ENCODE assay signal across 1 cellular context in genomic region chr5:39009280-39009679, GRCh38.
TF ChIP-seq lines count a peak whose summit lies in the region.

No MANE protein-coding gene starts in this region.

TF ChIP-seq in HepG2, 621 proteins besides CTCF, POLR2A, EP300 and RAD21 (continued from another document):
- TF ChIP-seq MAFK (conservative IDR thresholded peaks at IDR 0.05 in 1 of 2, IDR thresholded peaks at IDR 0.05 in 1 of 2; ENCODE audit: low read length in 2 of 2) = peak; percentile 91 to 94
